In genomic region chr1:224502459-224503160, GRCh38 we compare ENCODE assay signal across 9 cellular contexts.
DNase-seq lines count a peak whose midpoint lies in the region; ATAC-seq, FAIRE-seq and TF ChIP-seq lines count a peak whose summit lies in the region.
"Had no signal": no experiment of that assay in that cellular context is flagged by ENCODE, and none has a peak within 500 bp of the region (broad histone marks: within the 10 kb centered on the region; RNA-seq: fewer than 3 reads in every experiment).

No MANE protein-coding gene starts in this region.

- H3K27ac ChIP-seq in small intestine (ENCODE audit: low read depth in 1 of 2, low read length in 1 of 2) = peak overlapping the region in 1 of 2 donors; percentile 46

- FAIRE-seq in bronchial epithelial cell (lab: Jason Lieb, UNC) = no peak
- FAIRE-seq in small intestine (lab: Jason Lieb, UNC) = no peak

- WGBS in small intestine, 3 donors = 22 to 36% (median 30%) methylated on average over 12 of the region's 12 CpGs

- DNase-seq in DMS153 (lab: John Stamatoyannopoulos, UW) = peak; percentile 85
- DNase-seq in NCI-H146 (lab: John Stamatoyannopoulos, UW) = peak; percentile 91
- DNase-seq in bronchial epithelial cell (ENCODE audit: low read depth) = peak; percentile 46
- DNase-seq in mucosa of descending colon = peak; percentile 54 to 77 (median 74)
- no peak for DNase-seq in KG1 (lab: John Stamatoyannopoulos, UW)
- DNase-seq in naive thymus-derived CD8-positive, alpha-beta T cell = no peak
- DNase-seq in small intestine = no peak

- ATAC-seq in mucosa of descending colon (peak; percentile 48), GM18870 (IDR thresholded peaks at IDR 0.05; ENCODE audit: unreplicated experiment) (no peak)
- ATAC-seq in naive thymus-derived CD8-positive, alpha-beta T cell = no peak

- peaks cover 59% of the 10 kb centered on the region for H3K4me1 ChIP-seq in mucosa of descending colon (ENCODE audit: low read depth)
- peaks cover 5 to 15% of the 10 kb centered on the region in 2 donors for H3K4me1 ChIP-seq in small intestine (ENCODE audit: control insufficient read depth in 2 of 2, insufficient read depth in 1 of 2, low read depth in 1 of 2, low read length in 1 of 2)

- H3K4me1 Mint-ChIP-seq in naive thymus-derived CD8-positive, alpha-beta T cell = peaks cover 8 to 34% (median 28%) of the 10 kb centered on the region in 4 donors

- H3K27me3 Mint-ChIP-seq in naive thymus-derived CD8-positive, alpha-beta T cell = peaks cover 0 to 9% (median 1%) of the 10 kb centered on the region in 5 donors
- H3K27me3 Mint-ChIP-seq: stimulated activated naive CD8-positive, alpha-beta T cell treated with anti-CD3 and anti-CD28 coated beads, Interleukin-15, Interleukin-2, amounts not matched to agents 100 ng/mL and 50 ng/mL, for 24 hours had no signal

- no peaks in the 10 kb centered on the region for H3K9me3 ChIP-seq in mucosa of descending colon
- no peaks in the 10 kb centered on the region for H3K9me3 ChIP-seq in small intestine (ENCODE audit: control insufficient read depth, low read depth)

- POLR2A ChIA-PET in naive thymus-derived CD8-positive, alpha-beta T cell (lab: Charles Lee) = interaction anchor here (0.5 kb wide), 1 partner anchor 31 kb away, joined by 3 read pairs; no protein-coding TSS in a partner anchor

- TF ChIP-seq CTCF in bronchial epithelial cell (IDR thresholded peaks at IDR 0.05; ENCODE audit: insufficient read depth, low read length, severe bottlenecking) (no peak), mucosa of descending colon (IDR thresholded peaks at IDR 0.05) (no peak)

- H3K4me3 ChIP-seq in bronchial epithelial cell (ENCODE audit: low read depth, low read length) (no peak overlapping the region), mucosa of descending colon (no peak overlapping the region), small intestine (ENCODE audit: low read depth in 1 of 2, low read length in 2 of 2) (no peak overlapping the region)

- H3K4me3 Mint-ChIP-seq in naive thymus-derived CD8-positive, alpha-beta T cell = no peak overlapping the region
- H3K4me3 Mint-ChIP-seq: stimulated activated naive CD8-positive, alpha-beta T cell treated with anti-CD3 and anti-CD28 coated beads, Interleukin-15, Interleukin-2, amounts not matched to agents 100 ng/mL and 50 ng/mL, for 24 hours had no signal

- peaks cover 0 to 3% (median 0%) of the 10 kb centered on the region in 9 donors for H3K9me3 Mint-ChIP-seq in naive thymus-derived CD8-positive, alpha-beta T cell
- H3K9me3 Mint-ChIP-seq: stimulated activated naive CD8-positive, alpha-beta T cell treated with anti-CD3 and anti-CD28 coated beads, Interleukin-15, Interleukin-2, amounts not matched to agents 100 ng/mL and 50 ng/mL, for 24 hours had no signal

- intact Hi-C loops in mucosa of descending colon (cut with DNase I, micrococcal nuclease) = no loop called here

- no peaks in the 10 kb centered on the region for H3K36me3 ChIP-seq in bronchial epithelial cell (ENCODE audit: control insufficient read depth, insufficient read depth, low read length)
- no peaks in the 10 kb centered on the region for H3K36me3 ChIP-seq in mucosa of descending colon (ENCODE audit: low read depth)
- no peaks in the 10 kb centered on the region for H3K36me3 ChIP-seq in small intestine (ENCODE audit: control insufficient read depth in 2 of 2, insufficient read depth in 2 of 2, low read length in 2 of 2)

- H3K27me3 ChIP-seq in bronchial epithelial cell (ENCODE audit: control insufficient read depth, insufficient read depth, low read length) (no peaks in the 10 kb centered on the region), small intestine (ENCODE audit: control insufficient read depth in 2 of 2, insufficient read depth in 2 of 2, low read length in 2 of 2) (no peaks in the 10 kb centered on the region)

- H3K36me3 Mint-ChIP-seq in naive thymus-derived CD8-positive, alpha-beta T cell = peaks cover 0 to 3% (median 0%) of the 10 kb centered on the region in 3 donors

- peak overlapping the region in 2 of 10 donors; percentile 19 to 21 for H3K27ac Mint-ChIP-seq in naive thymus-derived CD8-positive, alpha-beta T cell

Comparison
In these comparisons a context has a peak if more than half of its experiments do, and no peak if none do; other contexts are left out.
1. DNase-seq: peak in DMS153 (single experiment), NCI-H146 (single experiment), bronchial epithelial cell (single experiment) and mucosa of descending colon (3 of 3); none in KG1 (single experiment), naive thymus-derived CD8-positive, alpha-beta T cell (0 of 10) and small intestine (single experiment).